ENCODE assay signal across 8 cellular contexts in genomic region chr10:70233109-70233938, GRCh38. TPM values are rescaled to one million over a fixed set of nuclear protein-coding genes. Genes with fewer than 3 reads are reported as not detected.
DNase-seq lines count a peak whose midpoint lies in the region; ATAC-seq and TF ChIP-seq lines count a peak whose summit lies in the region.

Gene PPA1 (minus strand): TSS chr10:70233429. CDS start chr10:70233327, 102 bp downstream.

- peak; percentile 92 for ATAC-seq in HG02610 (IDR thresholded peaks at IDR 0.05; ENCODE audit: unreplicated experiment)

- peak within 1 kb of the TSS; percentile 94 for H3K4me3 Mint-ChIP-seq in activated naive CD8-positive, alpha-beta T cell
- H3K4me3 Mint-ChIP-seq in glutamatergic neuron (ENCODE audit: unreplicated experiment) (peak within 1 kb of the TSS; percentile 87), osteocyte (ENCODE audit: unreplicated experiment) (peak within 1 kb of the TSS; percentile 97)

- peak; percentile 97 for TF ChIP-seq POLR2A in GM10847 (IDR thresholded peaks at IDR 0.05; ENCODE audit: extremely low read depth, insufficient read length)

- DNase-seq in NCI-H1092 treated with DMSO at 0.1 percent for 48 hours (lab: John Stamatoyannopoulos, UW), result peak; percentile 90
- peak; percentile 93 for DNase-seq in SKM-1 (lab: John Stamatoyannopoulos, UW; ENCODE audit: unreplicated experiment)
- peak; percentile 99 for DNase-seq in glutamatergic neuron
- DNase-seq in osteocyte (ENCODE audit: extremely low spot score, unreplicated experiment), result peak; percentile 100

- TF ChIP-seq CTCF in glutamatergic neuron (IDR thresholded peaks at IDR 0.05; ENCODE audit: partially characterized antibody, unreplicated experiment) (no peak), osteocyte (IDR thresholded peaks at IDR 0.05) (peak; percentile 35)

- peak within 1 kb of the TSS; percentile 79 for H3K4me3 ChIP-seq in thymus (ENCODE audit: low read length)

- no peaks in the 10 kb centered on the region for H3K36me3 ChIP-seq in thymus (ENCODE audit: control insufficient read depth, insufficient read depth)

- WGBS in thymus, result under 1% methylated on average over 74 of the region's 74 CpGs

- peak within 1 kb of the TSS; percentile 98 for H3K27ac Mint-ChIP-seq in activated naive CD8-positive, alpha-beta T cell
- H3K27ac Mint-ChIP-seq in glutamatergic neuron (ENCODE audit: unreplicated experiment), result peak within 1 kb of the TSS; percentile 86
- peak within 1 kb of the TSS; percentile 94 for H3K27ac Mint-ChIP-seq in osteocyte (ENCODE audit: unreplicated experiment)

- no peaks in the 10 kb centered on the region for H3K9me3 Mint-ChIP-seq in activated naive CD8-positive, alpha-beta T cell (ENCODE audit: low read depth)
- peaks cover 10% of the 10 kb centered on the region for H3K9me3 Mint-ChIP-seq in glutamatergic neuron (ENCODE audit: unreplicated experiment)
- no peaks in the 10 kb centered on the region for H3K9me3 Mint-ChIP-seq in osteocyte (ENCODE audit: unreplicated experiment)

- peak within 1 kb of the TSS; percentile 79 for H3K27ac ChIP-seq in thymus (ENCODE audit: low read depth)

- peaks cover 6% of the 10 kb centered on the region for H3K4me1 ChIP-seq in thymus (ENCODE audit: control insufficient read depth, insufficient read depth, low read length)

- H3K27me3 Mint-ChIP-seq in activated naive CD8-positive, alpha-beta T cell, result no peaks in the 10 kb centered on the region
- H3K27me3 Mint-ChIP-seq in glutamatergic neuron (ENCODE audit: unreplicated experiment), result peaks cover 9% of the 10 kb centered on the region
- H3K27me3 Mint-ChIP-seq in osteocyte (ENCODE audit: unreplicated experiment), result no peaks in the 10 kb centered on the region

- H3K4me1 Mint-ChIP-seq in activated naive CD8-positive, alpha-beta T cell (ENCODE audit: low read depth), result peaks cover 35% of the 10 kb centered on the region
- H3K4me1 Mint-ChIP-seq in glutamatergic neuron (ENCODE audit: low read depth, unreplicated experiment), result peaks cover 7% of the 10 kb centered on the region
- peaks cover 27% of the 10 kb centered on the region for H3K4me1 Mint-ChIP-seq in osteocyte (ENCODE audit: unreplicated experiment)

- peaks cover 8% of the 10 kb centered on the region for H3K36me3 Mint-ChIP-seq in activated naive CD8-positive, alpha-beta T cell
- peaks cover 6% of the 10 kb centered on the region for H3K36me3 Mint-ChIP-seq in glutamatergic neuron (ENCODE audit: unreplicated experiment)
- H3K36me3 Mint-ChIP-seq in osteocyte (ENCODE audit: unreplicated experiment), result peaks cover 4% of the 10 kb centered on the region

- no peaks in the 10 kb centered on the region for H3K9me3 ChIP-seq in thymus (ENCODE audit: control insufficient read depth)

- H3K27me3 ChIP-seq in thymus (ENCODE audit: control insufficient read depth, insufficient read depth), result no peaks in the 10 kb centered on the region

RNA-seq across cellular contexts. Expression of gene PPA1, which starts in this region (rescaled TPM):
- 82.4 TPM for total RNA-seq in glutamatergic neuron (ENCODE audit: unreplicated experiment)
- total RNA-seq in osteocyte, result 59.8 and 60.4 TPM in 2 replicates
- 150 TPM for polyA plus RNA-seq in thymus

Comparison
In these comparisons a context has a peak if more than half of its experiments do, and no peak if none do; other contexts are left out.
1. Peak in every context shown above with its lines: DNase-seq, ATAC-seq, H3K4me3 ChIP-seq and H3K27ac ChIP-seq.